In the genomic region with DNA sequence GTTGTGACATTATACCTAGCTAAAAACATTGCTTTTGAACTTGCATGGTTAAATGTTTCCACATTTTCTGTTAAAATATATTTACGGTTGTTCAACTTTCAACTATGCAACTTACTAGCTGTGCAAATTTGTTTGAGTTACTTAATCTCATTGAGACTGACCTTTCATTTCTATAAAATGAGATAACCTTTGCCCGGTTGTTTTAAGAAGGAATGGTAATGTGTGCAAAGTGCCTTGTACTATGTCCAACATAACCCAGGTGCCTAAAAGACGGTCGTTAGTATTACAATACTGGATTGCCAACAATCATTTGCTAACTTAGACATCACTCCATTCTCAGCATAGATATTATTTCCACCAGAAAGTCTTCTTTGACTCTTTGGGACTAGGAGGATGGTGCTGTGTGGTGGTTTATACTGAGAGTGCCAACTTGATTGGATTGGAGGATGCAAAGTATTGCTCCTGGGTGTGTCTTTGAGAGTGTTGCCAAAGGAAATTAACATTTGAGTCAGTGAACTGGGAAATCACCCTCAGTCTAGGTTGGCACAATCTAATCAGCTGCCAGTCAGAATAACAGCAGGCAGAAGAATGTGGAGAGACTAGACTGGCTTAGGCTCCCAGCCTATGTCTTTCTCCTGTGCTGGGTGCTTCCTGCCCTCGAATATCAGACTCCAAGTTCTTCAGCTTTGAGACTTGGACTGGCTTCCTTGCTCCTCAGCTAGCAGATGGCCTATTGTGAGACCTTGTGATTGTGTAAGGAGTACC, we compare ENCODE assay signal across 23 cellular contexts.
"Had no signal": no experiment of that assay in that cellular context is flagged by ENCODE, and none has a peak within 500 bp of the region (broad histone marks: within the 10 kb centered on the region; RNA-seq: fewer than 3 reads in every experiment).

No MANE protein-coding gene starts in this region.

- ATAC-seq: activated CD8-positive, alpha-beta T cell treated with anti-CD3 and anti-CD28 coated beads for 36 hours; body of pancreas; natural killer cell; SK-N-SH treated with all-trans-retinoic acid at 6 μM for 48 hours; stimulated activated naive B cell treated with anti-CD40 and anti-IgM and Interleukin-4, amounts not matched to agents 10 μg/mL and 1 μg/mL and 100 μg/mL, for 72 hours; T-cell had no signal

- H3K4me1 ChIP-seq: body of pancreas, left ventricle myocardium inferior, pancreas, thyroid gland had no signal

- H3K36me3 ChIP-seq: left ventricle myocardium inferior, neutrophil, pancreas, thyroid gland had no signal

- FAIRE-seq: pancreas, urothelium cell line had no signal

- H3K27ac ChIP-seq: body of pancreas, left ventricle myocardium inferior, neutrophil, pancreas, thyroid gland had no signal

- H3K27me3 ChIP-seq: neutrophil, pancreas, thyroid gland had no signal

- H3K9me3 ChIP-seq: body of pancreas, left ventricle myocardium inferior, neutrophil, pancreas, thyroid gland had no signal

- DNase-seq: activated B cell treated with CpG ODN at 0.5 μM for 24 hours; activated CD4-positive, alpha-beta T cell treated with anti-CD3 and anti-CD28 coated beads, Interleukin-2, amount 10 ng/mL, durations not matched to agents 24 days and 14 days; activated CD8-positive, alpha-beta T cell treated with anti-CD3 and anti-CD28 coated beads for 36 hours; activated naive CD4-positive, alpha-beta T cell treated with anti-CD3 and anti-CD28 coated beads for 36 hours; activated T-cell treated with anti-CD3 and anti-CD28 coated beads, Interleukin-2, amount 50 U/mL, for 24 hours; body of pancreas; central memory CD4-positive, alpha-beta T cell; effector CD4-positive, alpha-beta T cell; foreskin fibroblast; glutamatergic neuron; hypothalamus; islet precursor cell; left ventricle myocardium inferior; mesendoderm; natural killer cell; pancreas; stimulated activated naive B cell treated with anti-CD40 and anti-IgM and Interleukin-4, amounts not matched to agents 10 μg/mL and 1 μg/mL and 100 μg/mL, for 72 hours; T-cell; T-helper 9 cell; thyroid gland had no signal

- H3K4me3 ChIP-seq: body of pancreas, left ventricle myocardium inferior, pancreas, thyroid gland had no signal
